In the genomic region with DNA sequence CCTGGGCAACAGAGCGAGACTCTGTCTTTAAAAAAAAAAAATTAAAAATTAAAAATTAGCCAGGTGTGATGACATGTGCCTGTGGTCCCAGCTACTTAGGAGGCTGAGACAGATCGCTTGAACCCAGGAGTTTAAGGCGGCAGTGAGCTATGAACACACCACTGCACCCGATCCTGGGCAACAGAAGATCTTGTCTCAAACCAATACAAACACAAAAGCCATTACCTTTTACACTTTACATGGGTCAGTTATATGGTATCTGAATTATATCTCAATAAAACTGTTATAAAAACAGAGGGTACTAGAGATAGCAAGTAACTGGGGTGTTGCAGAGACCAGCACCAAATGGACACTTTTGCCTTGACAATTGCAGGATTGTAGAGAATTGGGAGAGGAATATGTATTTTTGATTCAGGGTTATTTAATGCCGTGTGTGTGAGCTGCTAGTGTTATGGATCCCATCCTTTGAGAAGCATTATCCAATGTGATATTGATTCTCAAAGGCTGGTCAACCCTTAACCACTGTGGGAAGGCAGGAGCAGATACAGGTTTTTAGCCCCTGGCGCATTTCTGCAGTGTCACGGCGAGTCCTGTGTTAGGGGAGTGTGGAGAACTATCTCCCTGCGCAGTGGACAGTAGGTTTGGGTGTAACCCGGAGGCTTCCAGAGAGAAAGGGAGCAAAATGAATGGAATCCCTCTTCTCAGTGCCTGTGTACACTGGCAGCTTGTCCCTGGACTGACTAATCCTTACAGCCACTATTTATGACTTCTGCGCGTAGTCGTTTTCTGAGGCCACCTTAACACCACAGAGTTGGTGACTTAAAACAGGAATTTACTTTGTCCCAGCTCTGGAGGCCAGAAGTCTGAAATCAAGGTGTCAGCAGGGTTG, we compare ENCODE assay signal across 1 cellular context.
TF ChIP-seq lines count a peak whose summit lies in the region.

No MANE protein-coding gene starts in this region.

TF ChIP-seq in HCT116, 20 proteins besides CTCF, POLR2A, EP300 and RAD21:
- TF ChIP-seq FOSL1 (IDR thresholded peaks at IDR 0.05; ENCODE audit: low read depth) (no peak), JUND (IDR thresholded peaks at IDR 0.05) (no peak), ZNF274 (IDR thresholded peaks at IDR 0.05; ENCODE audit: low read depth, low read length) (no peak), EZH2 (IDR thresholded peaks at IDR 0.05) (no peak), REST (IDR thresholded peaks at IDR 0.05; ENCODE audit: low read depth) (no peak)
- TF ChIP-seq, protein P1, sequence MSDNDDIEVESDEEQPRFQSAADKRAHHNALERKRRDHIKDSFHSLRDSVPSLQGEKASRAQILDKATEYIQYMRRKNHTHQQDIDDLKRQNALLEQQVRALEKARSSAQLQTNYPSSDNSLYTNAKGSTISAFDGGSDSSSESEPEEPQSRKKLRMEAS (IDR thresholded peaks at IDR 0.05) = no peak
